In the genomic region with DNA sequence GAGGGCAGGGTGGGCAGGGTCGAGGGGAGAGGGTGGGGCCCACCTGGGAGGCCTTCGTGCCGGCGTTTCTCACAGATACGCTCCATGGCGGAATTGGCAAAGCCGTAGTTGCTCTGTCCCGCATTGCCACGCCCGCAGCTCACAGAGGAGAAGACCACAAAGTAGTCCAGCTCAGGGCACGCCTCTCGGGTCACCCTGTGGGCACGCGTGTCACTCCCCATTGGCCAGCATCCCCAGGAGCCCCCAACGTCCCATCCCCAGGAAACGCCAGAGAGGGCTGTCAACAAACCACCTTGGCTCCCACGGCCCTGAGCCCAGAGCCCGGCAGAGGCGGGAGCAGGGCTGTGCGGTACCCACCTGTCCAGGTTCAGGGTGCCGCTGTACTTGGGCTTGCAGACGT, we compare ENCODE assay signal across 1 cellular context.
A peak's percentile ranks its signal among the peaks of the same experiment; 100 is the strongest.
TF ChIP-seq lines count a peak whose summit lies in the region.

No MANE protein-coding gene starts in this region.

TF ChIP-seq in HepG2, 621 proteins besides CTCF, POLR2A, EP300 and RAD21:
- TF ChIP-seq ZNF468 (CRISPR knock-in tag; IDR thresholded peaks at IDR 0.05): no peak
- TF ChIP-seq ZNF10 (CRISPR knock-in tag; IDR thresholded peaks at IDR 0.05; ENCODE audit: borderline replicate concordance, low read depth): no peak
- TF ChIP-seq RBFOX2 (IDR thresholded peaks at IDR 0.05; ENCODE audit: low read depth, low read length): peak; percentile 8
- no peak for TF ChIP-seq ZBTB44 (CRISPR knock-in tag; IDR thresholded peaks at IDR 0.05)
- no peak for TF ChIP-seq ASH2L (IDR thresholded peaks at IDR 0.05; ENCODE audit: insufficient read length, low read depth, low read length)
- TF ChIP-seq ZNF30 (CRISPR knock-in tag; IDR thresholded peaks at IDR 0.05): 0 out of 2 replicates have a peak, but pooled peaks have one; percentile 2
- no peak for TF ChIP-seq SMAD3 (CRISPR knock-in tag; IDR thresholded peaks at IDR 0.05)
- no peak for TF ChIP-seq ATRX (CRISPR knock-in tag; IDR thresholded peaks at IDR 0.05; ENCODE audit: borderline replicate concordance)
- 0 out of 2 replicates have a peak, but pooled peaks have one; percentile 5 for TF ChIP-seq SSRP1 (CRISPR knock-in tag; IDR thresholded peaks at IDR 0.05)
- TF ChIP-seq HNRNPLL (IDR thresholded peaks at IDR 0.05; ENCODE audit: low read depth, low read length, poor library complexity, severe bottlenecking): peak; percentile 17
- no peak for TF ChIP-seq ZMAT3 (CRISPR knock-in tag; conservative IDR thresholded peaks at IDR 0.05)
- TF ChIP-seq, protein P1, sequence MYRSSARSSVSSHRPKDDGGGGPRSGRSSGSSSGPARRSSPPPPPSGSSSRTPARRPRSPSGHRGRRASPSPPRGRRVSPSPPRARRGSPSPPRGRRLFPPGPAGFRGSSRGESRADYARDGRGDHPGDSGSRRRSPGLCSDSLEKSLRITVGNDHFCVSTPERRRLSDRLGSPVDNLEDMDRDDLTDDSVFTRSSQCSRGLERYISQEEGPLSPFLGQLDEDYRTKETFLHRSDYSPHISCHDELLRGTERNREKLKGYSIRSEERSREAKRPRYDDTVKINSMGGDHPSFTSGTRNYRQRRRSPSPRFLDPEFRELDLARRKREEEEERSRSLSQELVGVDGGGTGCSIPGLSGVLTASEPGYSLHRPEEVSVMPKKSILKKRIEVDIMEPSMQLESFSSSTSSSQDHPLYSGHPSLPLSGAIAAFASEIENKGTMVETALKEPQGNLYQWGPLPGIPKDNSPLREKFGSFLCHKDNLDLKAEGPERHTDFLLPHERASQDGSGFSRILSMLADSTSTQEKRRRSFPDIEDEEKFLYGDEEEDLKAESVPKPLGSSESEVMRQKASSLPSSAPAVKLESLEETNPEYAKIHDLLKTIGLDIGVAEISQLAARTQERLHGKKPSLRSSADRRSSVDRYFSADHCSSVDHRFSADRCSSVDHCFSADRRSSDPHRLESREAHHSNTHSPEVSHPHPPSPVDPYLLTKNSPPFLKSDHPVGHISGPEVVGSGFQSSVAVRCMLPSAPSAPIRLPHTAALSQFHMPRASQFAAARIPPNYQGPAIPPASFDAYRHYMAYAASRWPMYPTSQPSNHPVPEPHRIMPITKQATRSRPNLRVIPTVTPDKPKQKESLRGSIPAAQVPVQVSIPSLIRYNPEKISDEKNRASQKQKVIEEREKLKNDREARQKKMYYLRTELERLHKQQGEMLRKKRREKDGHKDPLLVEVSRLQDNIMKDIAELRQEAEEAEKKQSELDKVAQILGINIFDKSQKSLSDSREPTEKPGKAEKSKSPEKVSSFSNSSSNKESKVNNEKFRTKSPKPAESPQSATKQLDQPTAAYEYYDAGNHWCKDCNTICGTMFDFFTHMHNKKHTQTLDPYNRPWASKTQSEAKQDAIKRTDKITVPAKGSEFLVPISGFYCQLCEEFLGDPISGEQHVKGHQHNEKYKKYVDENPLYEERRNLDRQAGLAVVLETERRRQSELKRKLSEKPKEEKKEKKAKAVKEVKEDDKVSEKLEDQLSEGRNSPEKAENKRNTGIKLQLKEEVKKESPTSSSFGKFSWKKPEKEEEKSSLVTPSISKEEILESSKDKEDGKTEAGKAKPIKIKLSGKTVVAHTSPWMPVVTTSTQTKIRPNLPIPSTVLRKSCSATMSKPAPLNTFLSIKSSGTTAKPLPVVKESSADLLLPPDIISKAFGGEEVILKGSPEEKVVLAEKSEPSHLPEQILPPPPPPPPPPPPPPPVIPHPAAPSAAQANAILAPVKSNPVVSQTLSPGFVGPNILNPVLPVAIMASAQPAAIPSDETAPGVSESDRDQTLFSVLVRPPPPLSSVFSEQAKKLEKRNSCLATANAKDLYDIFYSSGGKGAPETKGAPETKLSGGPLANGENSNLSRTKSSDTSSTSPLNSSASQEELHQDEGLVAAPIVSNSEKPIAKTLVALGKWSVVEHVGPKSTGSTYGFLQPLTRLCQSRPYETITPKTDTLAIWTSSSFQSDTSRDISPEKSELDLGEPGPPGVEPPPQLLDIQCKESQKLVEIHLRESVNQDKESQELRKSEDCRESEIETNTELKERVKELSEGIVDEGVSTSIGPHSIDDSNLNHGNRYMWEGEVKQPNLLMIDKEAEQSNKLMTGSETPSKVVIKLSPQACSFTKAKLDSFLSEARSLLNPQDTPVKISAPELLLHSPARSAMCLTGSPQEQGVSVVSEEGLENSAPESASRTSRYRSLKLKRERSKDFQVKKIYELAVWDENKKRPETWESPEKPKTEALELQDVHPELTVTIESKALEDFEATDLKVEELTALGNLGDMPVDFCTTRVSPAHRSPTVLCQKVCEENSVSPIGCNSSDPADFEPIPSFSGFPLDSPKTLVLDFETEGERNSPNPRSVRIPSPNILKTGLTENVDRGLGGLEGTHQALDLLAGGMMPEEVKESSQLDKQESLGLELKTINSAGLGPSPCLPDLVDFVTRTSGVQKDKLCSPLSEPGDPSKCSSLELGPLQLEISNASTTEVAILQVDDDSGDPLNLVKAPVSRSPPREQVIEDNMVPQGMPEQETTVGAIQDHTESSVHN (CRISPR knock-in tag; IDR thresholded peaks at IDR 0.05): no peak
- TF ChIP-seq ZNF138 (CRISPR knock-in tag; IDR thresholded peaks at IDR 0.05; ENCODE audit: low read depth): no peak
- TF ChIP-seq, protein P2, sequence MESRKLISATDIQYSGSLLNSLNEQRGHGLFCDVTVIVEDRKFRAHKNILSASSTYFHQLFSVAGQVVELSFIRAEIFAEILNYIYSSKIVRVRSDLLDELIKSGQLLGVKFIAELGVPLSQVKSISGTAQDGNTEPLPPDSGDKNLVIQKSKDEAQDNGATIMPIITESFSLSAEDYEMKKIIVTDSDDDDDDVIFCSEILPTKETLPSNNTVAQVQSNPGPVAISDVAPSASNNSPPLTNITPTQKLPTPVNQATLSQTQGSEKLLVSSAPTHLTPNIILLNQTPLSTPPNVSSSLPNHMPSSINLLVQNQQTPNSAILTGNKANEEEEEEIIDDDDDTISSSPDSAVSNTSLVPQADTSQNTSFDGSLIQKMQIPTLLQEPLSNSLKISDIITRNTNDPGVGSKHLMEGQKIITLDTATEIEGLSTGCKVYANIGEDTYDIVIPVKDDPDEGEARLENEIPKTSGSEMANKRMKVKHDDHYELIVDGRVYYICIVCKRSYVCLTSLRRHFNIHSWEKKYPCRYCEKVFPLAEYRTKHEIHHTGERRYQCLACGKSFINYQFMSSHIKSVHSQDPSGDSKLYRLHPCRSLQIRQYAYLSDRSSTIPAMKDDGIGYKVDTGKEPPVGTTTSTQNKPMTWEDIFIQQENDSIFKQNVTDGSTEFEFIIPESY (CRISPR knock-in tag; IDR thresholded peaks at IDR 0.05): no peak
- TF ChIP-seq ZBTB49 (CRISPR knock-in tag; IDR thresholded peaks at IDR 0.05; ENCODE audit: borderline replicate concordance): no peak
- TF ChIP-seq HDAC2 (CRISPR knock-in tag; IDR thresholded peaks at IDR 0.05): no peak
- TF ChIP-seq TFDP1 (CRISPR knock-in tag; IDR thresholded peaks at IDR 0.05; ENCODE audit: borderline replicate concordance): no peak
